In genomic region chr10:69878951-69879350, GRCh38 we compare ENCODE assay signal across 32 cellular contexts.
"Had no signal": no experiment of that assay in that cellular context is flagged by ENCODE, and none has a peak within 500 bp of the region (broad histone marks: within the 10 kb centered on the region; RNA-seq: fewer than 3 reads in every experiment).

No MANE protein-coding gene starts in this region.

- H3K9me3 Mint-ChIP-seq: activated CD4-positive, alpha-beta memory T cell treated with anti-CD3 and anti-CD28 coated beads, Interleukin-2, amount 10 ng/mL, durations not matched to agents 7 days and 5 days; activated naive CD8-positive, alpha-beta T cell treated with anti-CD3 and anti-CD28 coated beads, Interleukin-2, amount 10 ng/mL, durations not matched to agents 7 days and 5 days had no signal

- H3K4me1 Mint-ChIP-seq: activated CD4-positive, alpha-beta memory T cell treated with anti-CD3 and anti-CD28 coated beads, Interleukin-2, amount 10 ng/mL, durations not matched to agents 7 days and 5 days; activated CD8-positive, alpha-beta memory T cell treated with anti-CD3 and anti-CD28 coated beads, Interleukin-2, amount 10 ng/mL, durations not matched to agents 7 days and 5 days; activated naive CD8-positive, alpha-beta T cell treated with anti-CD3 and anti-CD28 coated beads, Interleukin-2, amount 10 ng/mL, durations not matched to agents 7 days and 5 days had no signal

- H3K4me3 Mint-ChIP-seq: activated CD4-positive, alpha-beta memory T cell treated with anti-CD3 and anti-CD28 coated beads, Interleukin-2, amount 10 ng/mL, durations not matched to agents 7 days and 5 days; activated CD8-positive, alpha-beta memory T cell treated with anti-CD3 and anti-CD28 coated beads, Interleukin-2, amount 10 ng/mL, durations not matched to agents 7 days and 5 days; activated naive CD8-positive, alpha-beta T cell treated with anti-CD3 and anti-CD28 coated beads, Interleukin-2, amount 10 ng/mL, durations not matched to agents 7 days and 5 days had no signal

- H3K4me1 ChIP-seq: body of pancreas had no signal

- H3K36me3 ChIP-seq: ascending aorta, MG63, SJCRH30, WERI-Rb-1 had no signal

- H3K27ac ChIP-seq: ascending aorta, body of pancreas, SJCRH30, SK-N-MC, WERI-Rb-1 had no signal

- H3K36me3 Mint-ChIP-seq: activated CD8-positive, alpha-beta memory T cell treated with anti-CD3 and anti-CD28 coated beads, Interleukin-2, amount 10 ng/mL, durations not matched to agents 7 days and 5 days; activated naive CD8-positive, alpha-beta T cell treated with anti-CD3 and anti-CD28 coated beads, Interleukin-2, amount 10 ng/mL, durations not matched to agents 7 days and 5 days had no signal

- H3K27me3 ChIP-seq: ascending aorta, body of pancreas, MG63 had no signal

- ATAC-seq: activated CD8-positive, alpha-beta memory T cell treated with anti-CD3 and anti-CD28 coated beads, Interleukin-2, amount 10 ng/mL, durations not matched to agents 7 days and 5 days; body of pancreas; Panc1 had no signal

- H3K4me3 ChIP-seq: ascending aorta, body of pancreas, MG63, SJCRH30, SK-N-MC had no signal

- DNase-seq: activated CD4-positive, alpha-beta memory T cell treated with anti-CD3 and anti-CD28 coated beads, Interleukin-2, amount 10 ng/mL, durations not matched to agents 7 days and 5 days; activated CD4-positive, alpha-beta T cell treated with anti-CD3 and anti-CD28 coated beads for 1 hour; activated CD4-positive, alpha-beta T cell treated with anti-CD3 and anti-CD28 coated beads for 48 hours; activated CD4-positive, CD25-positive, alpha-beta regulatory T cell; activated CD8-positive, alpha-beta memory T cell treated with anti-CD3 and anti-CD28 coated beads for 24 hours; activated CD8-positive, alpha-beta memory T cell treated with anti-CD3 and anti-CD28 coated beads, Interleukin-2, amount 10 ng/mL, durations not matched to agents 7 days and 5 days; activated CD8-positive, alpha-beta memory T cell treated with anti-CD3 and anti-CD28 coated beads, Interleukin-2, amount 50 U/mL, for 48 hours; activated effector memory CD4-positive, alpha-beta T cell treated with anti-CD3 and anti-CD28 coated beads, Interleukin-2, amount 50 U/mL, for 16 hours; activated naive CD4-positive, alpha-beta T cell; activated naive CD4-positive, alpha-beta T cell treated with anti-CD3 and anti-CD28 coated beads, Interleukin-2, amount 50 U/mL, for 16 hours; activated naive CD8-positive, alpha-beta T cell treated with anti-CD3 and anti-CD28 coated beads, Interleukin-2, amount 10 ng/mL, durations not matched to agents 7 days and 5 days; activated T-cell treated with anti-CD3 and anti-CD28 coated beads, Interleukin-2, amount 50 U/mL, for 48 hours; amygdala; body of pancreas; central memory CD4-positive, alpha-beta T cell; Kasumi-1; KG1; MG63; NCI-H1048; NCI-H1105 treated with DMSO at 0.1 percent for 48 hours; NCI-H1436; NCI-H1930; NCI-H2081 treated with DMSO at 0.1 percent for 48 hours; NCI-H345; NCI-H524 treated with DMSO at 0.1 percent for 48 hours; SHP77; SJCRH30; T1000; WERI-Rb-1 had no signal

- H3K27ac Mint-ChIP-seq: activated CD4-positive, alpha-beta memory T cell treated with anti-CD3 and anti-CD28 coated beads, Interleukin-2, amount 10 ng/mL, durations not matched to agents 7 days and 5 days; activated CD8-positive, alpha-beta memory T cell treated with anti-CD3 and anti-CD28 coated beads, Interleukin-2, amount 10 ng/mL, durations not matched to agents 7 days and 5 days; activated naive CD8-positive, alpha-beta T cell treated with anti-CD3 and anti-CD28 coated beads, Interleukin-2, amount 10 ng/mL, durations not matched to agents 7 days and 5 days had no signal

- H3K9me3 ChIP-seq: ascending aorta, body of pancreas, MG63, SJCRH30 had no signal
